8 cellular contexts compared by ENCODE assay signal in genomic region chr10:60032723-60033122, GRCh38.
A peak's percentile ranks its signal among the peaks of the same experiment; 100 is the strongest.
DNase-seq lines count a peak whose midpoint lies in the region; ATAC-seq, FAIRE-seq and TF ChIP-seq lines count a peak whose summit lies in the region.

No MANE protein-coding gene starts in this region.

- peak; percentile 32 for ATAC-seq in HG02981 (IDR thresholded peaks at IDR 0.05; ENCODE audit: unreplicated experiment)
- peak; percentile 93 for ATAC-seq in sciatic nerve
- no peak for ATAC-seq in HG02852 (IDR thresholded peaks at IDR 0.05; ENCODE audit: unreplicated experiment)

- peak; percentile 27 for DNase-seq in NCI-H510A (lab: John Stamatoyannopoulos, UW)
- DNase-seq in activated T-cell treated with anti-CD3 and anti-CD28 coated beads for 48 hours (ENCODE audit: low read depth): peak; percentile 19
- DNase-seq in glomerular visceral epithelial cell (ENCODE audit: extremely low spot score): peak; percentile 45
- DNase-seq in sciatic nerve (ENCODE audit: low spot score): peak; percentile 62

- intact Hi-C loops in sciatic nerve (cut with DNase I): no loop called here

- peak; percentile 61 for TF ChIP-seq CTCF in GM12873 (IDR thresholded peaks at IDR 0.05; ENCODE audit: insufficient read depth, low read depth, low read length, missing control alignments)

- peak; percentile 94 for FAIRE-seq in A204.1 (lab: Jason Lieb, UNC)
